ENCODE assay signal across 37 cellular contexts in the genomic region with DNA sequence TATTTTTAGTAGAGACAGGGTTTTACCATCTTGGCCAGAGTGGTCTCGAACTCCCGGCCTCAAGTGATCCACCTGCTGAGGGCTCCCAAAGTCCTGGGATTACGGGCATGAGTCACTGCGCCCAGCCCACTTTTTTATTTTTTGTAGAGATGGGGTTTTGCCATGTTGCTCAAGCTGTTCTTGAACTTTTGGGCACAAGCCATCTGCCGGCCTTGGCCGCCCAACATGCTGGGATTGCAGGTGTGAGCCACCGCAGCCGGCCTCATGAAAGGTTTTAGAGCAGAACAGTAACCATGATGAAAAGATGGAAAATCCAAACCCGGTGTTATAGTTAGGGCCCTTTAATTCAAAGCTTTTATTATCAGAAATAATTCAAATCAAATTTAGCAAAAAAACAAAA.
"Had no signal": no experiment of that assay in that cellular context is flagged by ENCODE, and none has a peak within 500 bp of the region (broad histone marks: within the 10 kb centered on the region; RNA-seq: fewer than 3 reads in every experiment).

No MANE protein-coding gene starts in this region.

- H3K9me3 Mint-ChIP-seq: activated naive CD4-positive, alpha-beta T cell treated with anti-CD3 and anti-CD28 coated beads for 36 hours; activated naive CD4-positive, alpha-beta T cell treated with anti-CD3 and anti-CD28 coated beads, Interleukin-2, amount 10 ng/mL, durations not matched to agents 7 days and 5 days; activated naive CD4-positive, alpha-beta T cell treated with anti-CD3 and anti-CD28 coated beads, Interleukin-2, amount 50 U/mL, for 24 hours; activated naive CD8-positive, alpha-beta T cell treated with anti-CD3 and anti-CD28 coated beads for 36 hours; activated naive CD8-positive, alpha-beta T cell treated with anti-CD3 and anti-CD28 coated beads, Interleukin-2, amount 50 U/mL, for 24 hours; activated T-cell treated with anti-CD3 and anti-CD28 coated beads, Interleukin-2, amount 50 U/mL, for 24 hours; activated T-cell treated with anti-CD3 and anti-CD28 coated beads, Interleukin-2, amount 50 U/mL, for 4 hours; activated T-cell treated with anti-CD3 and anti-CD28 coated beads, Interleukin-2, amount 50 U/mL, for 72 hours; activated T-helper 1 cell treated with anti-CD3 and anti-CD28 coated beads, Interleukin-12 subunit alpha, Interleukin-12 subunit beta, Interleukin-2, Interleukin-4 antibody, amounts not matched to agents 30 ng/mL and 10 ng/mL and 1 ng/mL, durations not matched to agents 14 hours and 24 hours and 36 hours; activated T-helper 2 cell treated with anti-CD3 and anti-CD28 coated beads, Interferon-gamma antibody, Interleukin-2, Interleukin-4, amounts not matched to agents 10 μg/mL and 5 μg/mL and 100 μg/mL, durations not matched to agents 14 hours and 24 hours and 36 hours; brain had no signal

- H3K36me3 Mint-ChIP-seq: activated naive CD4-positive, alpha-beta T cell treated with anti-CD3 and anti-CD28 coated beads, Interleukin-2, amount 10 ng/mL, durations not matched to agents 7 days and 5 days; activated naive CD4-positive, alpha-beta T cell treated with anti-CD3 and anti-CD28 coated beads, Interleukin-2, amount 50 U/mL, for 24 hours; activated naive CD8-positive, alpha-beta T cell; activated naive CD8-positive, alpha-beta T cell treated with anti-CD3 and anti-CD28 coated beads for 36 hours; activated naive CD8-positive, alpha-beta T cell treated with anti-CD3 and anti-CD28 coated beads, Interleukin-2, amount 10 ng/mL, durations not matched to agents 7 days and 5 days; brain had no signal

- H3K27me3 Mint-ChIP-seq: activated naive CD4-positive, alpha-beta T cell treated with anti-CD3 and anti-CD28 coated beads, Interleukin-2, amount 10 ng/mL, durations not matched to agents 7 days and 5 days; activated naive CD4-positive, alpha-beta T cell treated with anti-CD3 and anti-CD28 coated beads, Interleukin-2, amount 50 U/mL, for 24 hours; activated naive CD8-positive, alpha-beta T cell; activated naive CD8-positive, alpha-beta T cell treated with anti-CD3 and anti-CD28 coated beads, Interleukin-2, amount 10 ng/mL, durations not matched to agents 7 days and 5 days; activated T-cell treated with anti-CD3 and anti-CD28 coated beads, Interleukin-2, amount 50 U/mL, for 24 hours; brain; central memory CD8-positive, alpha-beta T cell had no signal

- H3K9me3 ChIP-seq: adrenal gland, ascending aorta, body of pancreas, breast epithelium had no signal

- H3K27ac Mint-ChIP-seq: activated naive CD4-positive, alpha-beta T cell treated with anti-CD3 and anti-CD28 coated beads for 36 hours; activated naive CD4-positive, alpha-beta T cell treated with anti-CD3 and anti-CD28 coated beads, Interleukin-2, amount 10 ng/mL, durations not matched to agents 7 days and 5 days; activated naive CD4-positive, alpha-beta T cell treated with anti-CD3 and anti-CD28 coated beads, Interleukin-2, amount 50 U/mL, for 24 hours; activated naive CD4-positive, alpha-beta T cell treated with anti-CD3 and anti-CD28 coated beads, Interleukin-2, amount 50 U/mL, for 72 hours; activated naive CD8-positive, alpha-beta T cell; activated naive CD8-positive, alpha-beta T cell treated with anti-CD3 and anti-CD28 coated beads for 36 hours; activated naive CD8-positive, alpha-beta T cell treated with anti-CD3 and anti-CD28 coated beads, Interleukin-2, amount 10 ng/mL, durations not matched to agents 7 days and 5 days; activated naive CD8-positive, alpha-beta T cell treated with anti-CD3 and anti-CD28 coated beads, Interleukin-2, amount 50 U/mL, for 24 hours; activated T-cell treated with anti-CD3 and anti-CD28 coated beads, Interleukin-2, amount 50 U/mL, for 24 hours; activated T-helper 17 cell treated with anti-CD3 and anti-CD28 coated beads, Interleukin-2, amount 50 U/mL, for 72 hours; brain had no signal

- DNase-seq: activated effector memory CD4-positive, alpha-beta T cell treated with anti-CD3 and anti-CD28 coated beads, Interleukin-2, amount 50 U/mL, for 16 hours; activated effector memory CD4-positive, alpha-beta T cell treated with Interleukin-2 at 50 U/mL for 16 hours; activated gamma-delta T cell; activated gamma-delta T cell treated with Interleukin-2 at 50 U/mL for 16 hours; activated naive CD4-positive, alpha-beta T cell; activated naive CD4-positive, alpha-beta T cell treated with anti-CD3 and anti-CD28 coated beads for 36 hours; activated naive CD4-positive, alpha-beta T cell treated with anti-CD3 and anti-CD28 coated beads, Interleukin-2, amount 10 ng/mL, durations not matched to agents 7 days and 5 days; activated naive CD4-positive, alpha-beta T cell treated with anti-CD3 and anti-CD28 coated beads, Interleukin-2, amount 50 U/mL, for 16 hours; activated naive CD4-positive, alpha-beta T cell treated with Interleukin-2 at 50 U/mL for 16 hours; activated naive CD8-positive, alpha-beta T cell treated with anti-CD3 and anti-CD28 coated beads for 36 hours; activated naive CD8-positive, alpha-beta T cell treated with anti-CD3 and anti-CD28 coated beads, Interleukin-2, amount 10 ng/mL, durations not matched to agents 7 days and 5 days; activated naive CD8-positive, alpha-beta T cell treated with anti-CD3 and anti-CD28 coated beads, Interleukin-2, amount 50 U/mL, for 24 hours; activated T-cell treated with anti-CD3 and anti-CD28 coated beads, Interleukin-2, amount 50 U/mL, for 24 hours; activated T-cell treated with anti-CD3 and anti-CD28 coated beads, Interleukin-2, amount 50 U/mL, for 4 hours; activated T-cell treated with anti-CD3 and anti-CD28 coated beads, Interleukin-2, amount 50 U/mL, for 48 hours; adrenal gland; amniotic stem cell; amygdala; anterior cingulate cortex; aorta; body of pancreas; caudate nucleus; central memory CD4-positive, alpha-beta T cell; cerebellar nuclear complex had no signal

- H3K27me3 ChIP-seq: adrenal gland, ascending aorta, body of pancreas, brain microvascular endothelial cell, breast epithelium had no signal

- H3K4me1 ChIP-seq: adrenal gland, ascending aorta, breast epithelium had no signal

- H3K27ac ChIP-seq: adrenal gland, ascending aorta, body of pancreas, breast epithelium, cardiac muscle cell had no signal

- H3K4me3 ChIP-seq: adrenal gland, ascending aorta, body of pancreas, breast epithelium, cardiac muscle cell had no signal

- ATAC-seq: activated naive CD4-positive, alpha-beta T cell treated with anti-CD3 and anti-CD28 coated beads, Interleukin-2, amount 50 U/mL, for 72 hours; activated naive CD8-positive, alpha-beta T cell treated with anti-CD3 and anti-CD28 coated beads, Interleukin-2, amount 50 U/mL, for 24 hours; activated T-cell treated with anti-CD3 and anti-CD28 coated beads, Interleukin-2, amount 50 U/mL, for 4 hours; body of pancreas had no signal

- H3K36me3 ChIP-seq: adrenal gland, ascending aorta, brain microvascular endothelial cell, breast epithelium, cardiac muscle cell had no signal

- H3K4me3 Mint-ChIP-seq: activated naive CD4-positive, alpha-beta T cell treated with anti-CD3 and anti-CD28 coated beads for 36 hours; activated naive CD4-positive, alpha-beta T cell treated with anti-CD3 and anti-CD28 coated beads, Interleukin-2, amount 10 ng/mL, durations not matched to agents 7 days and 5 days; activated naive CD4-positive, alpha-beta T cell treated with anti-CD3 and anti-CD28 coated beads, Interleukin-2, amount 50 U/mL, for 24 hours; activated naive CD8-positive, alpha-beta T cell; activated naive CD8-positive, alpha-beta T cell treated with anti-CD3 and anti-CD28 coated beads for 36 hours; activated naive CD8-positive, alpha-beta T cell treated with anti-CD3 and anti-CD28 coated beads, Interleukin-2, amount 10 ng/mL, durations not matched to agents 7 days and 5 days; activated naive CD8-positive, alpha-beta T cell treated with anti-CD3 and anti-CD28 coated beads, Interleukin-2, amount 50 U/mL, for 24 hours; activated T-cell treated with anti-CD3 and anti-CD28 coated beads, Interleukin-2, amount 50 U/mL, for 24 hours; activated T-cell treated with anti-CD3 and anti-CD28 coated beads, Interleukin-2, amount 50 U/mL, for 4 hours; activated T-helper 1 cell treated with anti-CD3 and anti-CD28 coated beads, Interleukin-12 subunit alpha, Interleukin-12 subunit beta, Interleukin-2, Interleukin-4 antibody, amounts not matched to agents 30 ng/mL and 10 ng/mL and 1 ng/mL, durations not matched to agents 14 hours and 24 hours and 36 hours; activated T-helper 17 cell treated with anti-CD3 and anti-CD28 coated beads, Interleukin-2, amount 50 U/mL, for 72 hours; brain; central memory CD8-positive, alpha-beta T cell had no signal

- H3K4me1 Mint-ChIP-seq: activated naive CD4-positive, alpha-beta T cell treated with anti-CD3 and anti-CD28 coated beads, Interleukin-2, amount 10 ng/mL, durations not matched to agents 7 days and 5 days; activated naive CD4-positive, alpha-beta T cell treated with anti-CD3 and anti-CD28 coated beads, Interleukin-2, amount 50 U/mL, for 24 hours; activated naive CD8-positive, alpha-beta T cell treated with anti-CD3 and anti-CD28 coated beads, Interleukin-2, amount 10 ng/mL, durations not matched to agents 7 days and 5 days; brain; central memory CD8-positive, alpha-beta T cell had no signal
